In the genomic region with DNA sequence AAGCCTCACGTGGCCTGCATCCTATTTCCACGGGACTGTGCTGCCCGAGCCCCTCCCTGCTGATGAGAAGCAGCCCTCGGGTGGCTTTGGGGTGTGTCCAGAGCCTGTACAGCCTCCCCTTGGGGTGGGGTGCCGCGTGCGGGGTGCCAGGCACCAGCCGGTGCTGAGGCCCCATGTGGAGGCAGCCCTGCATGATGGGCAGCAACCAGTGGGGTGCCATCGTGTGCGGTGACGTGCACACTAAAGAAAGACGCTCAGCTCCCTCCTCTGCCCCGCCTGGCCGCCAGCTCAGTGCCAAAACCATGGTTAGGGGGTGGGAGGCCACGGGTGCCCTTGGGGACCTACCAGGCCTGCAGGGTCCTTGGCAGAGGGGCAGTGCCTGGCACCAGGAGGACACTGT, we compare ENCODE assay signal across 22 cellular contexts. TPM values are rescaled to one million over a fixed set of nuclear protein-coding genes. Genes with fewer than 3 reads are reported as not detected.
A peak's percentile ranks its signal among the peaks of the same experiment; 100 is the strongest.
DNase-seq lines count a peak whose midpoint lies in the region; ATAC-seq, FAIRE-seq and TF ChIP-seq lines count a peak whose summit lies in the region.
"Had no signal": no experiment of that assay in that cellular context is flagged by ENCODE, and none has a peak within 500 bp of the region (broad histone marks: within the 10 kb centered on the region; RNA-seq: fewer than 3 reads in every experiment).

No MANE protein-coding gene starts in this region.

- no peak overlapping the region for H2AFZ ChIP-seq in keratinocyte (ENCODE audit: control insufficient read depth, low read length)
- H2AFZ ChIP-seq: GM23338 had no signal

- H4K20me1 ChIP-seq in keratinocyte (ENCODE audit: control insufficient read depth, extremely low read depth, insufficient read depth, low read length) = no peaks in the 10 kb centered on the region

- H3K27ac ChIP-seq in right atrium auricular region = no peak overlapping the region
- no peak overlapping the region for H3K27ac ChIP-seq in RWPE2 (ENCODE audit: poor library complexity, severe bottlenecking)
- H3K27ac ChIP-seq in keratinocyte (ENCODE audit: control insufficient read depth, insufficient read depth, low read length) = no peak overlapping the region
- H3K27ac ChIP-seq in aorta (ENCODE audit: low read depth in 1 of 2, low read length in 2 of 2) = no peak overlapping the region
- H3K27ac ChIP-seq: brain microvascular endothelial cell, HL-60 had no signal

- DNase-seq in Right ventricle myocardium superior (peak; percentile 35), right atrium auricular region (ENCODE audit: low spot score) (no peak), RWPE2 (ENCODE audit: low spot score) (peak; percentile 84), keratinocyte (ENCODE audit: low read depth, low spot score) (no peak), aorta (peak; percentile 37 to 66), hepatic stellate cell (ENCODE audit: low spot score) (no peak), NCI-H524 treated with DMSO at 0.1 percent for 48 hours (lab: John Stamatoyannopoulos, UW) (no peak), NCI-H1930 (lab: John Stamatoyannopoulos, UW) (no peak)
- DNase-seq: activated B cell treated with CpG ODN at 0.5 μM for 24 hours, brain microvascular endothelial cell, cortex of kidney, MM.1S, NCI-H1694, NCI-H2227 treated with DMSO at 0.1 percent for 48 hours, PC-3, T1000 had no signal

- H3K4me2 ChIP-seq in keratinocyte (ENCODE audit: control insufficient read depth, extremely low read depth, insufficient read depth, low read depth, low read length) = peak overlapping the region; percentile 9
- H3K4me2 ChIP-seq: GM23338 had no signal

- no peaks in the 10 kb centered on the region for H3K9me1 ChIP-seq in keratinocyte (ENCODE audit: control insufficient read depth, extremely low read depth, insufficient read depth, low read length)

- H3K9me3 ChIP-seq in right atrium auricular region (peaks cover 0 to 7% of the 10 kb centered on the region in 2 donors), RWPE2 (ENCODE audit: severe bottlenecking) (no peaks in the 10 kb centered on the region), keratinocyte (ENCODE audit: control insufficient read depth, low read depth, low read length) (no peaks in the 10 kb centered on the region), aorta (ENCODE audit: control insufficient read depth, low read length) (no peaks in the 10 kb centered on the region)

- H3K27me3 ChIP-seq in right atrium auricular region = no peaks in the 10 kb centered on the region
- H3K27me3 ChIP-seq in RWPE2 (ENCODE audit: insufficient read depth, poor library complexity, severe bottlenecking) = peaks cover under 1% of the 10 kb centered on the region
- H3K27me3 ChIP-seq in keratinocyte (ENCODE audit: control insufficient read depth, extremely low read depth, insufficient read depth, low read length) = peaks cover 14% of the 10 kb centered on the region
- no peaks in the 10 kb centered on the region for H3K27me3 ChIP-seq in aorta (ENCODE audit: control insufficient read depth in 1 of 2, insufficient read depth in 2 of 2, low read length in 1 of 2)
- H3K27me3 ChIP-seq: brain microvascular endothelial cell had no signal

- no peak for ATAC-seq in Right ventricle myocardium superior (ENCODE audit: poor library complexity)
- no peak for ATAC-seq in RWPE2 (ENCODE audit: low read depth)
- ATAC-seq in aorta (ENCODE audit: low FRiP score) = no peak
- ATAC-seq: CD8-positive, alpha-beta T cell; GM23338; PC-3; SK-N-SH treated with all-trans-retinoic acid at 6 μM for 48 hours had no signal

- no peak overlapping the region for H3K4me3 ChIP-seq in right atrium auricular region
- H3K4me3 ChIP-seq in RWPE2 (ENCODE audit: severe bottlenecking) = no peak overlapping the region
- no peak overlapping the region for H3K4me3 ChIP-seq in keratinocyte (ENCODE audit: control insufficient read depth in 2 of 3, extremely low read depth in 1 of 3, insufficient read depth in 2 of 3, low read depth in 1 of 3, low read length in 3 of 3)
- no peak overlapping the region for H3K4me3 ChIP-seq in aorta (ENCODE audit: low read length in 2 of 2)
- H3K4me3 ChIP-seq: GM23338 had no signal

- TF ChIP-seq CTCF in right atrium auricular region (IDR thresholded peaks at IDR 0.05) (no peak), RWPE2 (IDR thresholded peaks at IDR 0.05; ENCODE audit: poor library complexity, severe bottlenecking) (no peak), keratinocyte (optimal IDR thresholded peaks at IDR 0.05 in 1 of 3, IDR thresholded peaks at IDR 0.05 in 1 of 3, conservative IDR thresholded peaks at IDR 0.05 in 1 of 3; ENCODE audit: extremely low read depth in 1 of 3, insufficient read depth in 2 of 3, low read length in 3 of 3) (no peak)

- no peaks in the 10 kb centered on the region for H3K79me2 ChIP-seq in keratinocyte (ENCODE audit: control insufficient read depth, insufficient read depth, low read length)

- intact Hi-C loops in Right ventricle myocardium superior (cut with DNase I) (no loop called here), aorta (cut with DNase I) (no loop called here)

- peaks cover 0 to 5% of the 10 kb centered on the region in 2 donors for H3K4me1 ChIP-seq in right atrium auricular region
- H3K4me1 ChIP-seq in RWPE2 (ENCODE audit: insufficient read depth, poor library complexity, severe bottlenecking) = peaks cover 27% of the 10 kb centered on the region
- peaks cover 35% of the 10 kb centered on the region for H3K4me1 ChIP-seq in keratinocyte (ENCODE audit: control insufficient read depth, extremely low read depth, insufficient read depth, low read length)
- H3K4me1 ChIP-seq in aorta (ENCODE audit: control insufficient read depth in 1 of 2, insufficient read depth in 2 of 2, low read length in 2 of 2) = no peaks in the 10 kb centered on the region

- 82 to 85% methylated on average over 15 of the region's 15 CpGs for WGBS in aorta, 2 donors

- H3K36me3 ChIP-seq in right atrium auricular region (no peaks in the 10 kb centered on the region), RWPE2 (ENCODE audit: low read depth) (no peaks in the 10 kb centered on the region), keratinocyte (ENCODE audit: control insufficient read depth in 2 of 2, extremely low read depth in 1 of 2, insufficient read depth in 2 of 2, low read length in 2 of 2) (no peaks in the 10 kb centered on the region), aorta (ENCODE audit: control insufficient read depth in 1 of 2, insufficient read depth in 2 of 2, low read length in 1 of 2) (no peaks in the 10 kb centered on the region)
- H3K36me3 ChIP-seq: brain microvascular endothelial cell had no signal

- dilution Hi-C loops in keratinocyte (cut with MboI; ENCODE audit: extremely low pct_ligation_motif_present, low sequenced_read_pairs) = no loop called here

- no peak overlapping the region for H3K9ac ChIP-seq in keratinocyte (ENCODE audit: control insufficient read depth, extremely low read depth, insufficient read depth, low read length)

- no peak for FAIRE-seq in keratinocyte (lab: Jason Lieb, UNC)
- FAIRE-seq: endometrium had no signal

RNA-seq across cellular contexts. Expression of gene NTSR1, which starts 26.2 kb away (rescaled TPM):
- not detected for total RNA-seq in Right ventricle myocardium superior
- under 1 TPM in 1 of 2 donors, not detected in 1; 0.43 TPM for total RNA-seq in right atrium auricular region
- polyA plus RNA-seq in keratinocyte = 0.24 to 1.4 TPM (median 0.55 TPM) in 3 replicates
- polyA plus RNA-seq in keratinocyte (2011; ENCODE audit: low read depth) = 0.27 TPM
- 0.17 and 0.56 TPM in 2 replicates for polyA plus RNA-seq in keratinocyte (2011; cell fraction: cytosol; rRNA removed)
- 0.90 and 1.4 TPM in 2 replicates for polyA plus RNA-seq in keratinocyte (2011; cell fraction: nucleus; rRNA removed)
- polyA plus RNA-seq in keratinocyte (2012; ENCODE audit: low replicate concordance) = 0.72 and 2.1 TPM in 2 replicates
- polyA minus RNA-seq in keratinocyte = 0.40 to 2.7 TPM (median 0.83 TPM) in 3 replicates
- not detected for polyA minus RNA-seq in keratinocyte (2011; cell fraction: cytosol; rRNA and poly(A)+ RNA removed)
- 1.1 and 1.3 TPM in 2 replicates for polyA minus RNA-seq in keratinocyte (2011; cell fraction: nucleus; rRNA and poly(A)+ RNA removed)
- not detected for total RNA-seq in aorta
- not detected for polyA plus RNA-seq in aorta
- total RNA-seq: activated B cell treated with CpG ODN at 0.5 μM for 24 hours; activated CD8-positive, alpha-beta memory T cell treated with anti-CD3 and anti-CD28 coated beads for 36 hours; CD8-positive, alpha-beta T cell had no signal

Comparison
In these comparisons a context has a peak if more than half of its experiments do, and no peak if none do; other contexts are left out.
1. DNase-seq: peak in Right ventricle myocardium superior (single experiment), RWPE2 (single experiment) and aorta (2 of 2); none in right atrium auricular region (single experiment), keratinocyte (single experiment), hepatic stellate cell (single experiment), NCI-H524 treated with DMSO at 0.1 percent for 48 hours (single experiment) and NCI-H1930 (0 of 2).